1 cellular context compared by ENCODE assay signal in genomic region chr20:63290677-63291472, GRCh38.
TF ChIP-seq lines count a peak whose summit lies in the region.

No MANE protein-coding gene starts in this region.

TF ChIP-seq in HepG2, 621 proteins besides CTCF, POLR2A, EP300 and RAD21 (continued from another document and continues in another):
- no peak for TF ChIP-seq ETS1 (CRISPR knock-in tag; IDR thresholded peaks at IDR 0.05)
- peak; percentile 54; the same call in 1 of the 2 replicates for TF ChIP-seq POGK (CRISPR knock-in tag; conservative IDR thresholded peaks at IDR 0.05)
- peak; percentile 68 for TF ChIP-seq PRDM10 (CRISPR knock-in tag; IDR thresholded peaks at IDR 0.05; ENCODE audit: low read depth)
- no peak for TF ChIP-seq CCDC6 (CRISPR knock-in tag; IDR thresholded peaks at IDR 0.05)
- TF ChIP-seq DDIT3 (CRISPR knock-in tag; IDR thresholded peaks at IDR 0.05) = no peak
- TF ChIP-seq ZFP62 (CRISPR knock-in tag; IDR thresholded peaks at IDR 0.05) = no peak
- TF ChIP-seq NFIC (IDR thresholded peaks at IDR 0.05; ENCODE audit: low read length) = no peak
- TF ChIP-seq ZNF883 (CRISPR knock-in tag; IDR thresholded peaks at IDR 0.05; ENCODE audit: not compliant biosample characterization) = no peak
- no peak; the same call in 1 of the 2 replicates for TF ChIP-seq ZNF740 (CRISPR knock-in tag; IDR thresholded peaks at IDR 0.05)
- peak; percentile 17; the same call in 1 of the 2 replicates for TF ChIP-seq NR1H2 (CRISPR knock-in tag; IDR thresholded peaks at IDR 0.05; ENCODE audit: borderline replicate concordance, low read depth)
- TF ChIP-seq ZSCAN12 (CRISPR knock-in tag; IDR thresholded peaks at IDR 0.05) = peak; percentile 45; the same call in 1 of the 2 replicates
- no peak for TF ChIP-seq GLI4 (CRISPR knock-in tag; IDR thresholded peaks at IDR 0.05; ENCODE audit: borderline replicate concordance)
- peak; percentile 73; the same call in 1 of the 2 replicates for TF ChIP-seq EED (CRISPR knock-in tag; IDR thresholded peaks at IDR 0.05)
- TF ChIP-seq WIZ (CRISPR knock-in tag; IDR thresholded peaks at IDR 0.05) = 0 out of 2 replicates have a peak, but pooled peaks have one; percentile 25
- TF ChIP-seq JUNB (CRISPR knock-in tag; IDR thresholded peaks at IDR 0.05; ENCODE audit: borderline replicate concordance) = no peak
- TF ChIP-seq HOXA3 (CRISPR knock-in tag; IDR thresholded peaks at IDR 0.05) = peak; percentile 23; the same call in 1 of the 2 replicates
- TF ChIP-seq ZMAT3 (CRISPR knock-in tag; conservative IDR thresholded peaks at IDR 0.05) = peak; percentile 72; the same call in 1 of the 2 replicates
- peak; percentile 43; the same call in 1 of the 2 replicates for TF ChIP-seq ZGPAT (CRISPR knock-in tag; IDR thresholded peaks at IDR 0.05)
- TF ChIP-seq ZBTB46 (CRISPR knock-in tag; IDR thresholded peaks at IDR 0.05; ENCODE audit: borderline replicate concordance) = no peak
- no peak for TF ChIP-seq ZNF121 (CRISPR knock-in tag; IDR thresholded peaks at IDR 0.05)
- no peak for TF ChIP-seq RNF2 (conservative IDR thresholded peaks at IDR 0.05; ENCODE audit: low read depth)
- no peak for TF ChIP-seq ZBTB2 (CRISPR knock-in tag; IDR thresholded peaks at IDR 0.05; ENCODE audit: low read depth)
- TF ChIP-seq ZNF672 (CRISPR knock-in tag; IDR thresholded peaks at IDR 0.05) = peak; percentile 78; the same call in 1 of the 2 replicates
- no peak for TF ChIP-seq NR2C2 (CRISPR knock-in tag; IDR thresholded peaks at IDR 0.05; ENCODE audit: borderline replicate concordance)
- TF ChIP-seq ZNF124 (CRISPR knock-in tag; IDR thresholded peaks at IDR 0.05) = no peak
- TF ChIP-seq RARA (CRISPR knock-in tag; IDR thresholded peaks at IDR 0.05) = no peak
- no peak for TF ChIP-seq ZNF101 (CRISPR knock-in tag; IDR thresholded peaks at IDR 0.05; ENCODE audit: borderline replicate concordance, low read depth)
- no peak for TF ChIP-seq ZNF780A (CRISPR knock-in tag; IDR thresholded peaks at IDR 0.05)
- no peak for TF ChIP-seq ZNF34 (CRISPR knock-in tag; IDR thresholded peaks at IDR 0.05; ENCODE audit: borderline replicate concordance)
- TF ChIP-seq PHF8 (CRISPR knock-in tag; IDR thresholded peaks at IDR 0.05) = no peak
- TF ChIP-seq ZNF607 (CRISPR knock-in tag; IDR thresholded peaks at IDR 0.05; ENCODE audit: borderline replicate concordance) = peak; percentile 59; the same call in 1 of the 2 replicates
- TF ChIP-seq BRCA1 (CRISPR knock-in tag; IDR thresholded peaks at IDR 0.05) = peak; percentile 80; the same call in 1 of the 2 replicates
- TF ChIP-seq ZNF781 (CRISPR knock-in tag; IDR thresholded peaks at IDR 0.05; ENCODE audit: borderline replicate concordance, not compliant biosample characterization) = no peak
- no peak for TF ChIP-seq CEBPG (CRISPR knock-in tag; IDR thresholded peaks at IDR 0.05)
- peak; percentile 36; the same call in 1 of the 2 replicates for TF ChIP-seq ZNF263 (CRISPR knock-in tag; IDR thresholded peaks at IDR 0.05)
- no peak for TF ChIP-seq SMAD1 (CRISPR knock-in tag; IDR thresholded peaks at IDR 0.05; ENCODE audit: borderline replicate concordance, low read depth)
- no peak for TF ChIP-seq DZIP1 (CRISPR knock-in tag; IDR thresholded peaks at IDR 0.05)
- no peak for TF ChIP-seq KDM6A (CRISPR knock-in tag; IDR thresholded peaks at IDR 0.05; ENCODE audit: low read depth)
- no peak for TF ChIP-seq MBNL3 (CRISPR knock-in tag; conservative IDR thresholded peaks at IDR 0.05)
- TF ChIP-seq MAZ (IDR thresholded peaks at IDR 0.05; ENCODE audit: borderline replicate concordance, low read depth, low read length) = no peak
- no peak; the same call in 1 of the 2 replicates for TF ChIP-seq MAZ (CRISPR knock-in tag; IDR thresholded peaks at IDR 0.05; ENCODE audit: low read depth)
- no peak for TF ChIP-seq ZSCAN22 (CRISPR knock-in tag; IDR thresholded peaks at IDR 0.05)
- no peak for TF ChIP-seq TRIM24 (CRISPR knock-in tag; IDR thresholded peaks at IDR 0.05)
- peak; percentile 88 for TF ChIP-seq ZNF687 (CRISPR knock-in tag; IDR thresholded peaks at IDR 0.05)
- TF ChIP-seq MED1 (CRISPR knock-in tag; IDR thresholded peaks at IDR 0.05) = 0 out of 2 replicates have a peak, but pooled peaks have one; percentile 38
- peak; percentile 39 for TF ChIP-seq MED8 (CRISPR knock-in tag; IDR thresholded peaks at IDR 0.05; ENCODE audit: insufficient replicate concordance)
